ENCODE assay signal across 1 cellular context in the genomic region with DNA sequence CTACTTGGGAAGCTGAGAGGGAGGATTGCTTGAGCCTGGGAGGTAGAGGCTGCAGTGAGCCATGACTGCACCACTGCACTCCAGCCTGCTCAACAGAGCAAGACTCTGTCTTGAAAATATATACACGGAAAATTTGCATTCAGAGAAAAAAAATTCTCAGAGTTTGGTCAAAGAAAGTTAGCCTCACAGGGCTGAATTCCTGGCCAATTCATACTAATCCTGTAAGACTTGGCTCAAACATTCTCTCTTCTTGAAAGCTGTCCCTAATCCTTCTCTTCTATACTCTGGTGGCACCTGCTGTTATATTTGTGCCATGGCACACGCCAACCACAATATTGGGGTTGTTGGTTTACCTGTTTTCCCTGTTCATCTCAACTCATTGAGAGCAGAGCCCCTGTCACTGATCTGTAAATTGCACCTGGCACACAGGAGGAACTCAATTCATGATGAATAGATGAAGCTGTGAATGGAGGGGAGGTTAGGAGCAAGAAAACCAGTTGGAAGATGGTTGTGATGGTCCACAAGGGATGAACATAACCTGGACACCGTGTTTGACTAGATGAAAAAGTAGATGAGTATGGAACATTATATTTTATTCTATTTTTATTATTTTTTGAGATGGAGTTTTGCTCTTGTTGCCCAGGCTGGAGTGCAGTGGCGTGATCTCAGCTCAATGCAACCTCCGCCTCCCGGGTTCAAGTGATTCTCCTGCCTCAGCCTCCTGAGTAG.
TF ChIP-seq lines count a peak whose summit lies in the region.

No MANE protein-coding gene starts in this region.

TF ChIP-seq in HepG2, 621 proteins besides CTCF, POLR2A, EP300 and RAD21 (continued from another document and continues in another):
- TF ChIP-seq, protein P1, sequence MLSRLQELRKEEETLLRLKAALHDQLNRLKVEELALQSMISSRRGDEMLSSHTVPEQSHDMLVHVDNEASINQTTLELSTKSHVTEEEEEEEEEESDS (CRISPR knock-in tag; IDR thresholded peaks at IDR 0.05; ENCODE audit: borderline replicate concordance) = no peak; the same call in 1 of the 2 replicates
- no peak for TF ChIP-seq MXD4 (CRISPR knock-in tag; IDR thresholded peaks at IDR 0.05)
- TF ChIP-seq, protein P2, sequence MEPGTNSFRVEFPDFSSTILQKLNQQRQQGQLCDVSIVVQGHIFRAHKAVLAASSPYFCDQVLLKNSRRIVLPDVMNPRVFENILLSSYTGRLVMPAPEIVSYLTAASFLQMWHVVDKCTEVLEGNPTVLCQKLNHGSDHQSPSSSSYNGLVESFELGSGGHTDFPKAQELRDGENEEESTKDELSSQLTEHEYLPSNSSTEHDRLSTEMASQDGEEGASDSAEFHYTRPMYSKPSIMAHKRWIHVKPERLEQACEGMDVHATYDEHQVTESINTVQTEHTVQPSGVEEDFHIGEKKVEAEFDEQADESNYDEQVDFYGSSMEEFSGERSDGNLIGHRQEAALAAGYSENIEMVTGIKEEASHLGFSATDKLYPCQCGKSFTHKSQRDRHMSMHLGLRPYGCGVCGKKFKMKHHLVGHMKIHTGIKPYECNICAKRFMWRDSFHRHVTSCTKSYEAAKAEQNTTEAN (CRISPR knock-in tag; conservative IDR thresholded peaks at IDR 0.05) = no peak
- no peak for TF ChIP-seq AGO1 (IDR thresholded peaks at IDR 0.05; ENCODE audit: low read depth, low read length, poor library complexity, severe bottlenecking)
- TF ChIP-seq MXI1 (IDR thresholded peaks at IDR 0.05; ENCODE audit: borderline replicate concordance, low read depth, low read length) = 0 out of 3 replicates have a peak, but pooled peaks have one; percentile 14
- no peak for TF ChIP-seq FIP1L1 (IDR thresholded peaks at IDR 0.05; ENCODE audit: borderline replicate concordance, insufficient read depth, low read depth, low read length)
- TF ChIP-seq ZFY (CRISPR knock-in tag; IDR thresholded peaks at IDR 0.05) = no peak; the same call in 1 of the 2 replicates
- TF ChIP-seq ZNF468 (CRISPR knock-in tag; IDR thresholded peaks at IDR 0.05) = no peak
- no peak for TF ChIP-seq ZNF678 (CRISPR knock-in tag; IDR thresholded peaks at IDR 0.05)
- TF ChIP-seq ZNF772 (CRISPR knock-in tag; IDR thresholded peaks at IDR 0.05) = peak; percentile 52; the same call in 1 of the 2 replicates
- TF ChIP-seq, protein P3, sequence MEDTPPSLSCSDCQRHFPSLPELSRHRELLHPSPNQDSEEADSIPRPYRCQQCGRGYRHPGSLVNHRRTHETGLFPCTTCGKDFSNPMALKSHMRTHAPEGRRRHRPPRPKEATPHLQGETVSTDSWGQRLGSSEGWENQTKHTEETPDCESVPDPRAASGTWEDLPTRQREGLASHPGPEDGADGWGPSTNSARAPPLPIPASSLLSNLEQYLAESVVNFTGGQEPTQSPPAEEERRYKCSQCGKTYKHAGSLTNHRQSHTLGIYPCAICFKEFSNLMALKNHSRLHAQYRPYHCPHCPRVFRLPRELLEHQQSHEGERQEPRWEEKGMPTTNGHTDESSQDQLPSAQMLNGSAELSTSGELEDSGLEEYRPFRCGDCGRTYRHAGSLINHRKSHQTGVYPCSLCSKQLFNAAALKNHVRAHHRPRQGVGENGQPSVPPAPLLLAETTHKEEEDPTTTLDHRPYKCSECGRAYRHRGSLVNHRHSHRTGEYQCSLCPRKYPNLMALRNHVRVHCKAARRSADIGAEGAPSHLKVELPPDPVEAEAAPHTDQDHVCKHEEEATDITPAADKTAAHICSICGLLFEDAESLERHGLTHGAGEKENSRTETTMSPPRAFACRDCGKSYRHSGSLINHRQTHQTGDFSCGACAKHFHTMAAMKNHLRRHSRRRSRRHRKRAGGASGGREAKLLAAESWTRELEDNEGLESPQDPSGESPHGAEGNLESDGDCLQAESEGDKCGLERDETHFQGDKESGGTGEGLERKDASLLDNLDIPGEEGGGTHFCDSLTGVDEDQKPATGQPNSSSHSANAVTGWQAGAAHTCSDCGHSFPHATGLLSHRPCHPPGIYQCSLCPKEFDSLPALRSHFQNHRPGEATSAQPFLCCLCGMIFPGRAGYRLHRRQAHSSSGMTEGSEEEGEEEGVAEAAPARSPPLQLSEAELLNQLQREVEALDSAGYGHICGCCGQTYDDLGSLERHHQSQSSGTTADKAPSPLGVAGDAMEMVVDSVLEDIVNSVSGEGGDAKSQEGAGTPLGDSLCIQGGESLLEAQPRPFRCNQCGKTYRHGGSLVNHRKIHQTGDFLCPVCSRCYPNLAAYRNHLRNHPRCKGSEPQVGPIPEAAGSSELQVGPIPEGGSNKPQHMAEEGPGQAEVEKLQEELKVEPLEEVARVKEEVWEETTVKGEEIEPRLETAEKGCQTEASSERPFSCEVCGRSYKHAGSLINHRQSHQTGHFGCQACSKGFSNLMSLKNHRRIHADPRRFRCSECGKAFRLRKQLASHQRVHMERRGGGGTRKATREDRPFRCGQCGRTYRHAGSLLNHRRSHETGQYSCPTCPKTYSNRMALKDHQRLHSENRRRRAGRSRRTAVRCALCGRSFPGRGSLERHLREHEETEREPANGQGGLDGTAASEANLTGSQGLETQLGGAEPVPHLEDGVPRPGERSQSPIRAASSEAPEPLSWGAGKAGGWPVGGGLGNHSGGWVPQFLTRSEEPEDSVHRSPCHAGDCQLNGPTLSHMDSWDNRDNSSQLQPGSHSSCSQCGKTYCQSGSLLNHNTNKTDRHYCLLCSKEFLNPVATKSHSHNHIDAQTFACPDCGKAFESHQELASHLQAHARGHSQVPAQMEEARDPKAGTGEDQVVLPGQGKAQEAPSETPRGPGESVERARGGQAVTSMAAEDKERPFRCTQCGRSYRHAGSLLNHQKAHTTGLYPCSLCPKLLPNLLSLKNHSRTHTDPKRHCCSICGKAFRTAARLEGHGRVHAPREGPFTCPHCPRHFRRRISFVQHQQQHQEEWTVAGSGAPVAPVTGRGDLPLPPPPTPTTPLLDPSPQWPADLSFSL (CRISPR knock-in tag; IDR thresholded peaks at IDR 0.05) = no peak
- 0 out of 2 replicates have a peak, but pooled peaks have one; percentile 26 for TF ChIP-seq RARA (CRISPR knock-in tag; IDR thresholded peaks at IDR 0.05)
- TF ChIP-seq KMT2A (CRISPR knock-in tag; IDR thresholded peaks at IDR 0.05) = no peak
- no peak for TF ChIP-seq SNAPC2 (CRISPR knock-in tag; IDR thresholded peaks at IDR 0.05)
- no peak for TF ChIP-seq ZNF17 (CRISPR knock-in tag; IDR thresholded peaks at IDR 0.05)
- no peak for TF ChIP-seq ZNF761 (CRISPR knock-in tag; conservative IDR thresholded peaks at IDR 0.05)
- no peak for TF ChIP-seq HNRNPL (IDR thresholded peaks at IDR 0.05; ENCODE audit: low read depth, low read length)
- TF ChIP-seq TRIM24 (CRISPR knock-in tag; IDR thresholded peaks at IDR 0.05) = no peak
- TF ChIP-seq, protein P4, sequence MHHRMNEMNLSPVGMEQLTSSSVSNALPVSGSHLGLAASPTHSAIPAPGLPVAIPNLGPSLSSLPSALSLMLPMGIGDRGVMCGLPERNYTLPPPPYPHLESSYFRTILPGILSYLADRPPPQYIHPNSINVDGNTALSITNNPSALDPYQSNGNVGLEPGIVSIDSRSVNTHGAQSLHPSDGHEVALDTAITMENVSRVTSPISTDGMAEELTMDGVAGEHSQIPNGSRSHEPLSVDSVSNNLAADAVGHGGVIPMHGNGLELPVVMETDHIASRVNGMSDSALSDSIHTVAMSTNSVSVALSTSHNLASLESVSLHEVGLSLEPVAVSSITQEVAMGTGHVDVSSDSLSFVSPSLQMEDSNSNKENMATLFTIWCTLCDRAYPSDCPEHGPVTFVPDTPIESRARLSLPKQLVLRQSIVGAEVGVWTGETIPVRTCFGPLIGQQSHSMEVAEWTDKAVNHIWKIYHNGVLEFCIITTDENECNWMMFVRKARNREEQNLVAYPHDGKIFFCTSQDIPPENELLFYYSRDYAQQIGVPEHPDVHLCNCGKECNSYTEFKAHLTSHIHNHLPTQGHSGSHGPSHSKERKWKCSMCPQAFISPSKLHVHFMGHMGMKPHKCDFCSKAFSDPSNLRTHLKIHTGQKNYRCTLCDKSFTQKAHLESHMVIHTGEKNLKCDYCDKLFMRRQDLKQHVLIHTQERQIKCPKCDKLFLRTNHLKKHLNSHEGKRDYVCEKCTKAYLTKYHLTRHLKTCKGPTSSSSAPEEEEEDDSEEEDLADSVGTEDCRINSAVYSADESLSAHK (CRISPR knock-in tag; IDR thresholded peaks at IDR 0.05; ENCODE audit: borderline replicate concordance) = no peak
- TF ChIP-seq, protein P5, sequence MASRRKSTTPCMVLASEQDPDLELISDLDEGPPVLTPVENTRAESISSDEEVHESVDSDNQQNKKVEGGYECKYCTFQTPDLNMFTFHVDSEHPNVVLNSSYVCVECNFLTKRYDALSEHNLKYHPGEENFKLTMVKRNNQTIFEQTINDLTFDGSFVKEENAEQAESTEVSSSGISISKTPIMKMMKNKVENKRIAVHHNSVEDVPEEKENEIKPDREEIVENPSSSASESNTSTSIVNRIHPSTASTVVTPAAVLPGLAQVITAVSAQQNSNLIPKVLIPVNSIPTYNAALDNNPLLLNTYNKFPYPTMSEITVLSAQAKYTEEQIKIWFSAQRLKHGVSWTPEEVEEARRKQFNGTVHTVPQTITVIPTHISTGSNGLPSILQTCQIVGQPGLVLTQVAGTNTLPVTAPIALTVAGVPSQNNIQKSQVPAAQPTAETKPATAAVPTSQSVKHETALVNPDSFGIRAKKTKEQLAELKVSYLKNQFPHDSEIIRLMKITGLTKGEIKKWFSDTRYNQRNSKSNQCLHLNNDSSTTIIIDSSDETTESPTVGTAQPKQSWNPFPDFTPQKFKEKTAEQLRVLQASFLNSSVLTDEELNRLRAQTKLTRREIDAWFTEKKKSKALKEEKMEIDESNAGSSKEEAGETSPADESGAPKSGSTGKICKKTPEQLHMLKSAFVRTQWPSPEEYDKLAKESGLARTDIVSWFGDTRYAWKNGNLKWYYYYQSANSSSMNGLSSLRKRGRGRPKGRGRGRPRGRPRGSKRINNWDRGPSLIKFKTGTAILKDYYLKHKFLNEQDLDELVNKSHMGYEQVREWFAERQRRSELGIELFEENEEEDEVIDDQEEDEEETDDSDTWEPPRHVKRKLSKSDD (CRISPR knock-in tag; IDR thresholded peaks at IDR 0.05; ENCODE audit: low read depth) = no peak
- no peak for TF ChIP-seq RFX1 (IDR thresholded peaks at IDR 0.05)
- TF ChIP-seq, protein P6, sequence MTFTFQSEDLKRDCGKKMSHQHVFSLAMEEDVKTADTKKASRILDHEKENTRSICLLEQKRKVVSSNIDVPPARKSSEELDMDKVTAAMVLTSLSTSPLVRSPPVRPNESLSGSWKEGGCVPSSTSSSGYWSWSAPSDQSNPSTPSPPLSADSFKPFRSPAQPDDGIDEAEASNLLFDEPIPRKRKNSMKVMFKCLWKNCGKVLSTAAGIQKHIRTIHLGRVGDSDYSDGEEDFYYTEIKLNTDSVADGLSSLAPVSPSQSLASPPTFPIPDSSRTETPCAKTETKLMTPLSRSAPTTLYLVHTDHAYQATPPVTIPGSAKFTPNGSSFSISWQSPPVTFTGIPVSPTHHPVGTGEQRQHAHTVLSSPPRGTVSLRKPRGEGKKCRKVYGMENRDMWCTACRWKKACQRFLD (CRISPR knock-in tag; IDR thresholded peaks at IDR 0.05; ENCODE audit: borderline replicate concordance) = no peak
- 0 out of 2 replicates have a peak, but pooled peaks have one; percentile 41 for TF ChIP-seq THAP11 (CRISPR knock-in tag; IDR thresholded peaks at IDR 0.05)
- TF ChIP-seq, protein P7, sequence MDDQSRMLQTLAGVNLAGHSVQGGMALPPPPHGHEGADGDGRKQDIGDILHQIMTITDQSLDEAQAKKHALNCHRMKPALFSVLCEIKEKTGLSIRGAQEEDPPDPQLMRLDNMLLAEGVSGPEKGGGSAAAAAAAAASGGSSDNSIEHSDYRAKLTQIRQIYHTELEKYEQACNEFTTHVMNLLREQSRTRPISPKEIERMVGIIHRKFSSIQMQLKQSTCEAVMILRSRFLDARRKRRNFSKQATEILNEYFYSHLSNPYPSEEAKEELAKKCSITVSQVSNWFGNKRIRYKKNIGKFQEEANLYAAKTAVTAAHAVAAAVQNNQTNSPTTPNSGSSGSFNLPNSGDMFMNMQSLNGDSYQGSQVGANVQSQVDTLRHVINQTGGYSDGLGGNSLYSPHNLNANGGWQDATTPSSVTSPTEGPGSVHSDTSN (CRISPR knock-in tag; IDR thresholded peaks at IDR 0.05; ENCODE audit: borderline replicate concordance) = no peak
- TF ChIP-seq, protein P8, sequence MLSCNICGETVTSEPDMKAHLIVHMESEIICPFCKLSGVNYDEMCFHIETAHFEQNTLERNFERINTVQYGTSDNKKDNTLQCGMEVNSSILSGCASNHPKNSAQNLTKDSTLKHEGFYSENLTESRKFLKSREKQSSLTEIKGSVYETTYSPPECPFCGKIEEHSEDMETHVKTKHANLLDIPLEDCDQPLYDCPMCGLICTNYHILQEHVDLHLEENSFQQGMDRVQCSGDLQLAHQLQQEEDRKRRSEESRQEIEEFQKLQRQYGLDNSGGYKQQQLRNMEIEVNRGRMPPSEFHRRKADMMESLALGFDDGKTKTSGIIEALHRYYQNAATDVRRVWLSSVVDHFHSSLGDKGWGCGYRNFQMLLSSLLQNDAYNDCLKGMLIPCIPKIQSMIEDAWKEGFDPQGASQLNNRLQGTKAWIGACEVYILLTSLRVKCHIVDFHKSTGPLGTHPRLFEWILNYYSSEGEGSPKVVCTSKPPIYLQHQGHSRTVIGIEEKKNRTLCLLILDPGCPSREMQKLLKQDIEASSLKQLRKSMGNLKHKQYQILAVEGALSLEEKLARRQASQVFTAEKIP (CRISPR knock-in tag; IDR thresholded peaks at IDR 0.05; ENCODE audit: borderline replicate concordance) = no peak
- TF ChIP-seq, protein P9, sequence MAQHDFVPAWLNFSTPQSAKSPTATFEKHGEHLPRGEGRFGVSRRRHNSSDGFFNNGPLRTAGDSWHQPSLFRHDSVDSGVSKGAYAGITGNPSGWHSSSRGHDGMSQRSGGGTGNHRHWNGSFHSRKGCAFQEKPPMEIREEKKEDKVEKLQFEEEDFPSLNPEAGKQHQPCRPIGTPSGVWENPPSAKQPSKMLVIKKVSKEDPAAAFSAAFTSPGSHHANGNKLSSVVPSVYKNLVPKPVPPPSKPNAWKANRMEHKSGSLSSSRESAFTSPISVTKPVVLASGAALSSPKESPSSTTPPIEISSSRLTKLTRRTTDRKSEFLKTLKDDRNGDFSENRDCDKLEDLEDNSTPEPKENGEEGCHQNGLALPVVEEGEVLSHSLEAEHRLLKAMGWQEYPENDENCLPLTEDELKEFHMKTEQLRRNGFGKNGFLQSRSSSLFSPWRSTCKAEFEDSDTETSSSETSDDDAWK (CRISPR knock-in tag; IDR thresholded peaks at IDR 0.05) = no peak
- TF ChIP-seq, protein P10, sequence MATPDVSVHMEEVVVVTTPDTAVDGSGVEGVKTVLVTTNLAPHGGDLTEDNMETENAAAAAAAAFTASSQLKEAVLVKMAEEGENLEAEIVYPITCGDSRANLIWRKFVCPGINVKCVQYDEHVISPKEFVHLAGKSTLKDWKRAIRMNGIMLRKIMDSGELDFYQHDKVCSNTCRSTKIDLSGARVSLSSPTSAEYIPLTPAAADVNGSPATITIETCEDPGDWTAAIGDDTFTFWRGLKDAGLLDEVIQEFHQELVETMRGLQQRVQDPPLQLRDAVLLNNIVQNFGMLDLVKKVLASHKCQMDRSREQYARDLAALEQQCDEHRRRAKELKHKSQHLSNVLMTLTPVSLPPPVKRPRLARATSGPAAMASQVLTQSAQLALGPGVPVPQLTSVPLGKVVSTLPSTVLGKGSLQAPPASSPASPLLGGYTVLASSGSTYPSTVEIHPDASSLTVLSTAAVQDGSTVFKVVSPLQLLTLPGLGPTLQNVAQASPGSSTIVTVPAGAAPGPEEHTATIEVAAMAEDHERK (CRISPR knock-in tag; IDR thresholded peaks at IDR 0.05; ENCODE audit: low read depth) = no peak
- TF ChIP-seq ZNF232 (CRISPR knock-in tag; IDR thresholded peaks at IDR 0.05; ENCODE audit: borderline replicate concordance) = no peak
- TF ChIP-seq, protein P11, sequence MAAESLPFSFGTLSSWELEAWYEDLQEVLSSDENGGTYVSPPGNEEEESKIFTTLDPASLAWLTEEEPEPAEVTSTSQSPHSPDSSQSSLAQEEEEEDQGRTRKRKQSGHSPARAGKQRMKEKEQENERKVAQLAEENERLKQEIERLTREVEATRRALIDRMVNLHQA (CRISPR knock-in tag; IDR thresholded peaks at IDR 0.05) = no peak
- no peak for TF ChIP-seq ZBTB7A (CRISPR knock-in tag; IDR thresholded peaks at IDR 0.05)
- TF ChIP-seq ZNF672 (CRISPR knock-in tag; IDR thresholded peaks at IDR 0.05) = no peak
